In genomic region chr3:138381413-138381901, GRCh38 we compare ENCODE assay signal across 1 cellular context.
TF ChIP-seq lines count a peak whose summit lies in the region.

No MANE protein-coding gene starts in this region.

TF ChIP-seq in HepG2, 621 proteins besides CTCF, POLR2A, EP300 and RAD21:
- TF ChIP-seq ZNF619 (CRISPR knock-in tag; IDR thresholded peaks at IDR 0.05): 0 out of 2 replicates have a peak, but pooled peaks have one; percentile 10
- TF ChIP-seq ZNF747 (CRISPR knock-in tag; IDR thresholded peaks at IDR 0.05; ENCODE audit: borderline replicate concordance): no peak
TF ChIP-seq in HepG2: peak in this region for 1.
